In genomic region chr9:85723220-85723619, GRCh38 we compare ENCODE assay signal across 11 cellular contexts. TPM values are rescaled to one million over a fixed set of nuclear protein-coding genes. Genes with fewer than 3 reads are reported as not detected.
DNase-seq lines count a peak whose midpoint lies in the region; ATAC-seq and TF ChIP-seq lines count a peak whose summit lies in the region.
"Had no signal": no experiment of that assay in that cellular context is flagged by ENCODE, and none has a peak within 500 bp of the region (broad histone marks: within the 10 kb centered on the region; RNA-seq: fewer than 3 reads in every experiment).

No MANE protein-coding gene starts in this region.

- no peak for TF ChIP-seq CTCF in psoas muscle (IDR thresholded peaks at IDR 0.05)

- no peaks in the 10 kb centered on the region for H3K27me3 ChIP-seq in layer of hippocampus (ENCODE audit: control insufficient read depth, insufficient read depth, low read length)
- no peaks in the 10 kb centered on the region for H3K27me3 ChIP-seq in psoas muscle (ENCODE audit: insufficient read depth in 3 of 3, low read length in 2 of 3)

- WGBS in psoas muscle, 3 donors, result 85 to 94% (median 89%) methylated on average over 7 of the region's 7 CpGs

- H3K4me1 Mint-ChIP-seq in stimulated activated naive CD8-positive, alpha-beta T cell treated with anti-CD3 and anti-CD28 coated beads, Interleukin-15, amount 100 ng/mL, for 72 hours, result peaks cover 40% of the 10 kb centered on the region

- no peak for ATAC-seq in stimulated activated naive CD8-positive, alpha-beta T cell treated with anti-CD3 and anti-CD28 coated beads, Interleukin-15, Interleukin-2, amounts not matched to agents 100 U/mL and 50 U/mL, for 24 hours
- ATAC-seq in stimulated activated naive CD8-positive, alpha-beta T cell treated with anti-CD3 and anti-CD28 coated beads, Interleukin-15, amount 100 ng/mL, for 72 hours, result no peak
- ATAC-seq in HG02763 (IDR thresholded peaks at IDR 0.05; ENCODE audit: unreplicated experiment) (no peak), psoas muscle (no peak)

- no peak overlapping the region for H3K27ac Mint-ChIP-seq in stimulated activated naive CD8-positive, alpha-beta T cell treated with anti-CD3 and anti-CD28 coated beads, Interleukin-15, amount 100 ng/mL, for 72 hours
- H3K27ac Mint-ChIP-seq: B cell had no signal

- H3K4me3 Mint-ChIP-seq in stimulated activated naive CD8-positive, alpha-beta T cell treated with anti-CD3 and anti-CD28 coated beads, Interleukin-15, amount 100 ng/mL, for 72 hours, result no peak overlapping the region
- H3K4me3 Mint-ChIP-seq: B cell had no signal

- H3K4me3 ChIP-seq in psoas muscle, result no peak overlapping the region

- peaks cover 8 to 19% of the 10 kb centered on the region in 2 donors for H3K9me3 Mint-ChIP-seq in stimulated activated naive CD8-positive, alpha-beta T cell treated with anti-CD3 and anti-CD28 coated beads, Interleukin-15, amount 100 ng/mL, for 72 hours

- H3K36me3 ChIP-seq in psoas muscle (ENCODE audit: insufficient read depth in 1 of 2, low read depth in 1 of 2), result no peaks in the 10 kb centered on the region

- H3K27ac ChIP-seq in layer of hippocampus (ENCODE audit: low read depth, low read length), result peak overlapping the region; percentile 48
- no peak overlapping the region for H3K27ac ChIP-seq in psoas muscle

- no peaks in the 10 kb centered on the region for H3K4me1 ChIP-seq in psoas muscle

- no peaks in the 10 kb centered on the region for H3K9me3 ChIP-seq in psoas muscle

- intact Hi-C loops in psoas muscle (cut with DNase I), result no loop called here

- no peaks in the 10 kb centered on the region for H3K27me3 Mint-ChIP-seq in stimulated activated naive CD8-positive, alpha-beta T cell treated with anti-CD3 and anti-CD28 coated beads, Interleukin-15, amount 100 ng/mL, for 72 hours
- H3K27me3 Mint-ChIP-seq: B cell had no signal

- peak; percentile 31 for DNase-seq in stimulated activated naive CD8-positive, alpha-beta T cell treated with anti-CD3 and anti-CD28 coated beads, Interleukin-15, Interleukin-2, amounts not matched to agents 100 U/mL and 50 U/mL, for 24 hours
- no peak for DNase-seq in stimulated activated naive CD8-positive, alpha-beta T cell treated with anti-CD3 and anti-CD28 coated beads, Interleukin-15, amount 100 ng/mL, for 72 hours
- DNase-seq in activated naive CD4-positive, alpha-beta T cell treated with anti-CD3 and anti-CD28 coated beads, Interleukin-2, amount 50 U/mL, for 16 hours, result peak; percentile 32
- DNase-seq in hippocampal formation (lab: John Stamatoyannopoulos, UW) (no peak), hepatic stellate cell (ENCODE audit: low spot score) (no peak), psoas muscle (no peak)
- DNase-seq: NCI-H2029, occipital lobe had no signal

RNA-seq across cellular contexts. Expression of gene AGTPBP1, which starts 18.5 kb away (rescaled TPM):
- total RNA-seq in psoas muscle, result 10 to 100 TPM; 19.6 to 25.9 (median 21.9) TPM
- polyA plus RNA-seq in psoas muscle, result 10 to 100 TPM in 1 of 3 donors, 1 to 10 TPM in 2; 3.9 to 18.5 (median 6.5) TPM

Comparison
In these comparisons a context has a peak if more than half of its experiments do, and no peak if none do; other contexts are left out.
1. DNase-seq: peak in stimulated activated naive CD8-positive, alpha-beta T cell treated with anti-CD3 and anti-CD28 coated beads, Interleukin-15, Interleukin-2, amounts not matched to agents 100 U/mL and 50 U/mL, for 24 hours (single experiment) and activated naive CD4-positive, alpha-beta T cell treated with anti-CD3 and anti-CD28 coated beads, Interleukin-2, amount 50 U/mL, for 16 hours (single experiment); none in stimulated activated naive CD8-positive, alpha-beta T cell treated with anti-CD3 and anti-CD28 coated beads, Interleukin-15, amount 100 ng/mL, for 72 hours (0 of 2), hippocampal formation (0 of 2), hepatic stellate cell (single experiment) and psoas muscle (0 of 2).